Comparison of ENCODE assay signal across 1 cellular context in the genomic region with DNA sequence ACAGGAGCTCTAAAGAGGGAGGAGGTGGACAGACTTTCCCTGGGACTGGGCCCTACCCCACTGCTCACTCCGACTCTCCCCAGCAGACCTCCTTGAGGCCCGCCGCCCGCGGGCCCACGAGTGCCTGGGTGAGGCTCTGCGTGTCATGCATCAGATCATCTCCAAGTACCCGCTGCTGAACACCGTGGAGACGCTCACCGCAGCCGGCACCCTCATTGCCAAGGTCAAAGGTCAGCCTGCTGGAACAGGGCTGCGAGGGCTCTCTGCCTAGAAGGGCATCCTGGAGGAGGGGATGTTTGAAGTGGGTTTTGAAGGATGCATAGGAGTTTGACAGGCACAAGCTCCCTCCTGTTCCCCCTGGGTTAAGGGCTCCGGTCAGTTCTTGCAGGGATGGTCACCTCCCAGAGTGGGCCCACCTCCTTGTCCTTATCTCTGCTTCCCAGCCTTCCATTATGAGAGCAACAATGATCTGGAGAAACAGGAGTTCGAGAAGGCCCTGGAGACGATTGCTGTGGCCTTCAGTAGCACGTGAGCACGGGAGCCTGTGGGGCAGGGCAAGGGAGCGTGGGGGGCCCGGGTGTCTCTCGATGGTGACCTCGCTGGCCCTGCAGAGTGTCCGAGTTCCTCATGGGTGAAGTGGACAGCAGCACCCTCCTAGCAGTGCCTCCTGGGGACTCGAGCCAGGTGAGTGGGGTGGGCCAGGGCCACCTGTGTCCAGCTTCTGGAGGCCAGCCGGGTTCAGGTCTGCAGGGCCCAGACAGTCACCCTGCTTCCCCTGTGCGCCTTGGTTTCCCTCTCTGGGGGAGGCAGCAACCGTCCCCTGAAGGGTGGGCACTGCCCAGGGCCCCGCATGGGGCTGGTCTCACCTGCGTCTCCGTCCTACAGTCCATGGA.
TF ChIP-seq lines count a peak whose summit lies in the region.

No MANE protein-coding gene starts in this region.

TF ChIP-seq in SK-N-SH, 30 proteins besides CTCF, POLR2A, EP300 and RAD21 (continued from another document):
- TF ChIP-seq REST (IDR thresholded peaks at IDR 0.05; ENCODE audit: low read depth, low read length), result no peak
- no peak for TF ChIP-seq FOXJ3 (CRISPR knock-in tag; IDR thresholded peaks at IDR 0.05)
